In genomic region chr1:154954541-154954940, GRCh38 we compare ENCODE assay signal across 8 cellular contexts. TPM values are rescaled to one million over a fixed set of nuclear protein-coding genes. Genes with fewer than 3 reads are reported as not detected.
DNase-seq lines count a peak whose midpoint lies in the region; TF ChIP-seq lines count a peak whose summit lies in the region.

No MANE protein-coding gene starts in this region.

- no peak for TF ChIP-seq EP300 in neural cell (conservative IDR thresholded peaks at IDR 0.05; ENCODE audit: poor library complexity, severe bottlenecking)

- CTCF ChIA-PET in mammary epithelial cell (lab: Charles Lee; ENCODE audit: low non-redundant PET) = no interaction called here

- no peaks in the 10 kb centered on the region for H3K9me3 Mint-ChIP-seq in CD14-positive monocyte

- DNase-seq in CD14-positive monocyte (ENCODE audit: low spot score) = no peak
- no peak for DNase-seq in mammary epithelial cell
- no peak for DNase-seq in NCI-H1417 treated with DMSO at 0.1 percent for 48 hours (lab: John Stamatoyannopoulos, UW)
- DNase-seq in NCI-H69 (lab: John Stamatoyannopoulos, UW) = no peak
- no peak for DNase-seq in NCI-H146 (lab: John Stamatoyannopoulos, UW)
- no peak for DNase-seq in effector CD4-positive, alpha-beta T cell

- peaks cover 25% of the 10 kb centered on the region for H3K4me1 ChIP-seq in HUES64 (ENCODE audit: insufficient read depth, low read length)
- H3K4me1 ChIP-seq in mammary epithelial cell (ENCODE audit: insufficient read depth, low read length) = peaks cover 13% of the 10 kb centered on the region

- intact Hi-C loops in CD14-positive monocyte (cut with micrococcal nuclease) = no loop called here
- intact Hi-C loops in mammary epithelial cell (cut with micrococcal nuclease) = no loop called here

- H3K27me3 ChIP-seq in HUES64 (ENCODE audit: insufficient read depth, low read length) = no peaks in the 10 kb centered on the region
- no peaks in the 10 kb centered on the region for H3K27me3 ChIP-seq in mammary epithelial cell (ENCODE audit: insufficient read depth, low read length)
- H3K27me3 ChIP-seq in neural cell (ENCODE audit: insufficient read depth, low read depth, low read length) = no peaks in the 10 kb centered on the region

- peaks cover 8% of the 10 kb centered on the region for H3F3A ChIP-seq in neural cell (ENCODE audit: insufficient read depth, low read length, poor library complexity, severe bottlenecking)

- 70% methylated on average over 3 of the region's 3 CpGs for WGBS in HUES64
- 58% methylated on average over 3 of the region's 3 CpGs for WGBS in mammary epithelial cell (ENCODE audit: low coverage, missing lambda C conversion rate)

- H3K9me3 ChIP-seq in HUES64 (ENCODE audit: insufficient read depth, low read depth, low read length) (no peaks in the 10 kb centered on the region), mammary epithelial cell (replicated peaks; ENCODE audit: insufficient read depth, low read length) (no peaks in the 10 kb centered on the region), neural cell (ENCODE audit: low read length) (no peaks in the 10 kb centered on the region)

- no peak for TF ChIP-seq CTCF in CD14-positive monocyte (IDR thresholded peaks at IDR 0.05)
- TF ChIP-seq CTCF in mammary epithelial cell (conservative IDR thresholded peaks at IDR 0.05 in 1 of 2, IDR thresholded peaks at IDR 0.05 in 1 of 2; ENCODE audit: extremely low read depth in 1 of 2, insufficient read depth in 1 of 2, low read depth in 1 of 2, low read length in 2 of 2) = no peak
- TF ChIP-seq CTCF in neural cell (IDR thresholded peaks at IDR 0.05; ENCODE audit: poor library complexity, severe bottlenecking) = no peak

- in situ Hi-C loops in mammary epithelial cell (cut with MboI; ENCODE audit: low sequenced_read_pairs in 2 of 2) = no loop called here

- no peaks in the 10 kb centered on the region for H3K9me2 ChIP-seq in neural cell (ENCODE audit: insufficient read depth, low read length)

- peak overlapping the region in 1 of 2 donors; percentile 94 for H3K4me3 Mint-ChIP-seq in CD14-positive monocyte

- no peaks in the 10 kb centered on the region for H4K20me1 ChIP-seq in mammary epithelial cell (ENCODE audit: insufficient read depth, low read length)
- no peaks in the 10 kb centered on the region for H4K20me1 ChIP-seq in neural cell (ENCODE audit: insufficient read depth)

- peaks cover 22 to 31% of the 10 kb centered on the region in 2 donors for H3K36me3 Mint-ChIP-seq in CD14-positive monocyte

- H2AFZ ChIP-seq in mammary epithelial cell (ENCODE audit: low read depth, low read length) (no peak overlapping the region), neural cell (ENCODE audit: low read depth, low read length) (no peak overlapping the region)

- dilution Hi-C loops in mammary epithelial cell (cut with HindIII; ENCODE audit: low sequenced_read_pairs) = no loop called here

- peak overlapping the region; percentile 96 for H3K4me2 ChIP-seq in mammary epithelial cell (ENCODE audit: insufficient read depth, low read depth, low read length)
- H3K4me2 ChIP-seq in neural cell (ENCODE audit: low read length) = peak overlapping the region; percentile 93

- H3K27ac ChIP-seq in HUES64 (ENCODE audit: low read depth, low read length) (peak overlapping the region; percentile 92; the same call in 1 of the 2 replicates), mammary epithelial cell (ENCODE audit: insufficient read depth, low read depth, low read length) (no peak overlapping the region), neural cell (ENCODE audit: low read length) (peak overlapping the region; percentile 84)

- peak overlapping the region in 4 of 7 donors; percentile 1 to 96 (median 54) for H3K27ac Mint-ChIP-seq in CD14-positive monocyte

- H3K79me2 ChIP-seq in mammary epithelial cell (ENCODE audit: insufficient read depth, low read length) (peaks cover 3% of the 10 kb centered on the region), neural cell (replicated peaks; ENCODE audit: insufficient read depth, low read length) (peaks cover 13% of the 10 kb centered on the region)

- peak overlapping the region; percentile 54 for H3K4me3 ChIP-seq in HUES64 (ENCODE audit: low read length)
- H3K4me3 ChIP-seq in mammary epithelial cell (replicated peaks in 1 of 3; ENCODE audit: insufficient read depth in 1 of 3, low read depth in 2 of 3, low read length in 3 of 3) = no peak overlapping the region
- peak overlapping the region; percentile 67 for H3K4me3 ChIP-seq in neural cell (ENCODE audit: low read length)

- H3K27me3 Mint-ChIP-seq in CD14-positive monocyte (ENCODE audit: low read depth in 3 of 3) = peaks cover 0 to 5% (median 1%) of the 10 kb centered on the region in 3 donors

- H3K9ac ChIP-seq in HUES64 (ENCODE audit: low read depth, low read length) (peak overlapping the region; percentile 79; the same call in 1 of the 2 replicates), mammary epithelial cell (ENCODE audit: insufficient read depth, low read length) (no peak overlapping the region), neural cell (ENCODE audit: low read length) (peak overlapping the region; percentile 64)

- BruUV-seq in mammary epithelial cell (replicated peaks; lab: Mats Ljungman, UMichigan) = no TSS peak

- H3K36me3 ChIP-seq in HUES64 (ENCODE audit: insufficient read depth, low read length) = peaks cover 21% of the 10 kb centered on the region
- H3K36me3 ChIP-seq in mammary epithelial cell (ENCODE audit: insufficient read depth, low read length) = no peaks in the 10 kb centered on the region
- no peaks in the 10 kb centered on the region for H3K36me3 ChIP-seq in neural cell (ENCODE audit: insufficient read depth, low read length)

- no peak for TF ChIP-seq RAD21 in neural cell (conservative IDR thresholded peaks at IDR 0.05)

- H3K4me1 Mint-ChIP-seq in CD14-positive monocyte = peaks cover 52% of the 10 kb centered on the region

TF ChIP-seq in neural cell, 6 proteins besides CTCF, POLR2A, EP300 and RAD21:
- TF ChIP-seq, protein P1, sequence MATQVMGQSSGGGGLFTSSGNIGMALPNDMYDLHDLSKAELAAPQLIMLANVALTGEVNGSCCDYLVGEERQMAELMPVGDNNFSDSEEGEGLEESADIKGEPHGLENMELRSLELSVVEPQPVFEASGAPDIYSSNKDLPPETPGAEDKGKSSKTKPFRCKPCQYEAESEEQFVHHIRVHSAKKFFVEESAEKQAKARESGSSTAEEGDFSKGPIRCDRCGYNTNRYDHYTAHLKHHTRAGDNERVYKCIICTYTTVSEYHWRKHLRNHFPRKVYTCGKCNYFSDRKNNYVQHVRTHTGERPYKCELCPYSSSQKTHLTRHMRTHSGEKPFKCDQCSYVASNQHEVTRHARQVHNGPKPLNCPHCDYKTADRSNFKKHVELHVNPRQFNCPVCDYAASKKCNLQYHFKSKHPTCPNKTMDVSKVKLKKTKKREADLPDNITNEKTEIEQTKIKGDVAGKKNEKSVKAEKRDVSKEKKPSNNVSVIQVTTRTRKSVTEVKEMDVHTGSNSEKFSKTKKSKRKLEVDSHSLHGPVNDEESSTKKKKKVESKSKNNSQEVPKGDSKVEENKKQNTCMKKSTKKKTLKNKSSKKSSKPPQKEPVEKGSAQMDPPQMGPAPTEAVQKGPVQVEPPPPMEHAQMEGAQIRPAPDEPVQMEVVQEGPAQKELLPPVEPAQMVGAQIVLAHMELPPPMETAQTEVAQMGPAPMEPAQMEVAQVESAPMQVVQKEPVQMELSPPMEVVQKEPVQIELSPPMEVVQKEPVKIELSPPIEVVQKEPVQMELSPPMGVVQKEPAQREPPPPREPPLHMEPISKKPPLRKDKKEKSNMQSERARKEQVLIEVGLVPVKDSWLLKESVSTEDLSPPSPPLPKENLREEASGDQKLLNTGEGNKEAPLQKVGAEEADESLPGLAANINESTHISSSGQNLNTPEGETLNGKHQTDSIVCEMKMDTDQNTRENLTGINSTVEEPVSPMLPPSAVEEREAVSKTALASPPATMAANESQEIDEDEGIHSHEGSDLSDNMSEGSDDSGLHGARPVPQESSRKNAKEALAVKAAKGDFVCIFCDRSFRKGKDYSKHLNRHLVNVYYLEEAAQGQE (IDR thresholded peaks at IDR 0.05; ENCODE audit: borderline replicate concordance) = no peak
- TF ChIP-seq SMC3 (conservative IDR thresholded peaks at IDR 0.05; ENCODE audit: poor library complexity) (no peak), TAF1 (IDR thresholded peaks at IDR 0.05; ENCODE audit: low read depth) (no peak), EZH2 (IDR thresholded peaks at IDR 0.05; ENCODE audit: borderline replicate concordance, insufficient read depth, low read length, poor library complexity, severe bottlenecking) (no peak), POLR2AphosphoS5 (IDR thresholded peaks at IDR 0.05) (no peak), MXI1 (conservative IDR thresholded peaks at IDR 0.05; ENCODE audit: poor library complexity, severe bottlenecking) (no peak)

RNA-seq across cellular contexts. Expression of gene PBXIP1, which starts 1.4 kb away (rescaled TPM):
- polyA plus RNA-seq in CD14-positive monocyte (10 to 100 TPM; 23.1 to 24.0 TPM), mammary epithelial cell (11.0 TPM), neural cell (5.4 and 6.5 TPM in 2 replicates)
- 13.2 TPM for polyA plus RNA-seq in HUES64 (2013, experiment 1 of 2)
- polyA plus RNA-seq in HUES64 (2013, experiment 2 of 2) = 18.5 TPM
- 10 to 100 TPM; 17.7 to 52.0 TPM for total RNA-seq in mammary epithelial cell
- polyA minus RNA-seq in mammary epithelial cell (26.3 TPM), neural cell (3.5 and 4.1 TPM in 2 replicates)

RNA-seq across cellular contexts. Expression of gene PYGO2, which starts 7.0 kb away (rescaled TPM):
- 10 to 100 TPM in 1 of 2 donors, 1 to 10 TPM in 1; 8.2 to 12.0 TPM for polyA plus RNA-seq in CD14-positive monocyte
- 25.9 TPM for polyA plus RNA-seq in HUES64 (2013, experiment 1 of 2)
- 29.4 TPM for polyA plus RNA-seq in HUES64 (2013, experiment 2 of 2)
- total RNA-seq in mammary epithelial cell = 10 to 100 TPM; 12.3 to 24.4 TPM
- 14.3 TPM for polyA plus RNA-seq in mammary epithelial cell
- 29.0 TPM for polyA minus RNA-seq in mammary epithelial cell
- 13.4 and 16.6 TPM in 2 replicates for polyA plus RNA-seq in neural cell
- polyA minus RNA-seq in neural cell = 16.6 and 17.4 TPM in 2 replicates

RNA-seq across cellular contexts. Expression of gene SHC1, which starts 16.0 kb away (rescaled TPM):
- polyA plus RNA-seq in CD14-positive monocyte (10 to 100 TPM; 26.7 to 31.5 TPM), mammary epithelial cell (464 TPM), neural cell (4.7 and 9.5 TPM in 2 replicates)
- polyA plus RNA-seq in HUES64 (2013, experiment 1 of 2) = 119 TPM
- 133 TPM for polyA plus RNA-seq in HUES64 (2013, experiment 2 of 2)
- total RNA-seq in mammary epithelial cell = 100 to 1,000 TPM; 492 to 589 TPM
- polyA minus RNA-seq in mammary epithelial cell (409 TPM), neural cell (3.2 and 5.8 TPM in 2 replicates)

RNA-seq across cellular contexts. Expression of gene PMVK, which starts 18.0 kb away (rescaled TPM):
- polyA plus RNA-seq in CD14-positive monocyte (10 to 100 TPM; 41.9 to 43.2 TPM), mammary epithelial cell (40.1 TPM), neural cell (16.1 and 21.1 TPM in 2 replicates)
- 26.5 TPM for polyA plus RNA-seq in HUES64 (2013, experiment 1 of 2)
- 26.3 TPM for polyA plus RNA-seq in HUES64 (2013, experiment 2 of 2)
- 10 to 100 TPM in 1 of 2 donors, 1 to 10 TPM in 1; 7.2 to 34.7 TPM for total RNA-seq in mammary epithelial cell
- polyA minus RNA-seq in mammary epithelial cell (32.9 TPM), neural cell (11.4 and 12.3 TPM in 2 replicates)

RNA-seq across cellular contexts. Expression of gene CKS1B, which starts 19.9 kb away (rescaled TPM):
- polyA plus RNA-seq in CD14-positive monocyte (10 to 100 TPM; 18.0 to 22.6 TPM), mammary epithelial cell (282 TPM), neural cell (22.4 and 29.0 TPM in 2 replicates)
- polyA plus RNA-seq in HUES64 (2013, experiment 1 of 2) = 351 TPM
- 391 TPM for polyA plus RNA-seq in HUES64 (2013, experiment 2 of 2)
- total RNA-seq in mammary epithelial cell = 10 to 100 TPM; 44.2 to 95.6 TPM
- polyA minus RNA-seq in mammary epithelial cell (66.1 TPM), neural cell (8.8 and 11.6 TPM in 2 replicates)

Comparison
In these comparisons a context has a peak if more than half of its experiments do, and no peak if none do; other contexts are left out.
1. H3K4me3 ChIP-seq: peak in HUES64 (single experiment) and neural cell (single experiment); none in mammary epithelial cell (0 of 3).
2. RNA of gene SHC1, which starts 16.0 kb away (polyA plus RNA-seq): 464 TPM in mammary epithelial cell (single experiment); 26.7 to 31.5 TPM in CD14-positive monocyte and 4.7 to 9.5 TPM in neural cell; every median in the first group is over 10 times any median in the second.